In the genomic region with DNA sequence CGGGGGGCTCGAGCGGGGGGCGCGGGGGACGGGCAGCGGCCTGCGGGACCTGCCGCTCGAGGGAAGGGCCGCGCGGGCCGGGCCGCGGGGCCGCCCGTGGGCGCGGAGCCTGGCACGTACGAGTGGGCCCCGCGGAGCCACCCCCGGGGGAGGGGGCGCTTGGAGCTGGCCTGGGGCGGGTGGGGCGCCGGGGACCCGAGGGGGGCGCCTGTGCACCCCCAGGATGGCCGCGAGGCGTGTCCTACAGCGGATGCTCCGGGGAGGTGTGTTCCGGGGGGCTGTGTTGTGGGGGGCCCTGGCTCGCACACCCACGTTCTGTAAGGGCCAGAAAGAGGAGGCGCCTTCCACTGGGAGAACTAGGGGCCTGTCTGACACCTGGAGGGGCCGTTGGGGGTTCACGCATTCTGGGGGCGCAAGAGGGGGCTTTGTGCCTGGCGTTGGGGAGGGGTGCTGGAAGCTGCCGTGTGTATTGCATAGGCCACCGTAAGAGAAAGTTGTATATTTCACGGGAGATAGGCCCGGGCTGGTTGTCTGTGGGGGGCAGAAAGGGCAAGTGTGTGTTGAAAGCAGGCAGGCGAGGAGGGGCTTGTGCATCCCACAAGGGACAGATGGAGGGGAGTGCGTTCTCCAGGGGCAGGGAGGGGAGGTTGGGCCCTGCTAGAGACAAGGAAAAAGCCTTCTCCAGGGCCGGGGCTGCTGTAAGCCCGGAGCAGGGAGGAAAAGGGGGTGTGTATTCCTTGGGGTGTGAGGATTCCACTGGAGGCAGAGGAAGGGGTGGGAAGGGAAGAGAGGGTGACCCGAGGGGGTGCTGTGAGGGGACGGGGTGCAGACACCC, we compare ENCODE assay signal across 8 cellular contexts. TPM values are rescaled to one million over a fixed set of nuclear protein-coding genes. Genes with fewer than 3 reads are reported as not detected.
DNase-seq lines count a peak whose midpoint lies in the region; ATAC-seq, FAIRE-seq and TF ChIP-seq lines count a peak whose summit lies in the region.

No MANE protein-coding gene starts in this region.

- FAIRE-seq in kidney (lab: Jason Lieb, UNC) = no peak

- peak overlapping the region; percentile 65 to 77 for H3K4me3 ChIP-seq in kidney (ENCODE audit: low read length in 2 of 2)
- peak overlapping the region; percentile 83 for H3K4me3 ChIP-seq in thymus (ENCODE audit: low read length)

- peak overlapping the region; percentile 4 for H3K27ac Mint-ChIP-seq in activated naive CD4-positive, alpha-beta T cell treated with anti-CD3 and anti-CD28 coated beads, Interleukin-2, amount 50 U/mL, for 24 hours

- peak overlapping the region; percentile 69 for H3K4me3 Mint-ChIP-seq in activated naive CD4-positive, alpha-beta T cell treated with anti-CD3 and anti-CD28 coated beads, Interleukin-2, amount 50 U/mL, for 24 hours

- peaks cover 11% of the 10 kb centered on the region for H3K27me3 Mint-ChIP-seq in activated naive CD4-positive, alpha-beta T cell treated with anti-CD3 and anti-CD28 coated beads, Interleukin-2, amount 50 U/mL, for 24 hours

- peak; percentile 17 for ATAC-seq in HG03159 (IDR thresholded peaks at IDR 0.05; ENCODE audit: unreplicated experiment)

- H3K9me3 ChIP-seq in kidney (ENCODE audit: control insufficient read depth in 1 of 2, low read length in 2 of 2) (peaks cover 0 to 1% of the 10 kb centered on the region in 2 donors), thymus (ENCODE audit: control insufficient read depth) (no peaks in the 10 kb centered on the region)

- DNase-seq in NCI-H345 (lab: John Stamatoyannopoulos, UW) (peak; percentile 5), NCI-H345 treated with DMSO at 0.1 percent for 48 hours (lab: John Stamatoyannopoulos, UW; ENCODE audit: unreplicated experiment) (no peak), kidney (no peak), SHP77 (lab: John Stamatoyannopoulos, UW) (no peak)
- no peak for DNase-seq in activated effector memory CD4-positive, alpha-beta T cell treated with anti-CD3 and anti-CD28 coated beads, Interleukin-2, amount 50 U/mL, for 16 hours

- H3K36me3 ChIP-seq in kidney (ENCODE audit: control insufficient read depth in 1 of 2, insufficient read depth in 2 of 2, low read length in 2 of 2) = no peaks in the 10 kb centered on the region
- no peaks in the 10 kb centered on the region for H3K36me3 ChIP-seq in thymus (ENCODE audit: control insufficient read depth, insufficient read depth)

- H3K4me1 ChIP-seq in kidney (ENCODE audit: control insufficient read depth in 1 of 2, insufficient read depth in 1 of 2, low read depth in 1 of 2, low read length in 2 of 2) (peaks cover 4 to 6% of the 10 kb centered on the region in 2 donors), thymus (ENCODE audit: control insufficient read depth, insufficient read depth, low read length) (no peaks in the 10 kb centered on the region)

- WGBS in thymus = 4% methylated on average over 54 of the region's 54 CpGs

- peaks cover 6% of the 10 kb centered on the region for H3K4me1 Mint-ChIP-seq in activated naive CD4-positive, alpha-beta T cell treated with anti-CD3 and anti-CD28 coated beads, Interleukin-2, amount 50 U/mL, for 24 hours

- intact Hi-C loops in kidney (cut with DNase I) = no loop called here

- H3K36me3 Mint-ChIP-seq in activated naive CD4-positive, alpha-beta T cell treated with anti-CD3 and anti-CD28 coated beads, Interleukin-2, amount 50 U/mL, for 24 hours = no peaks in the 10 kb centered on the region

- peaks cover 30% of the 10 kb centered on the region for H3K27me3 ChIP-seq in thymus (ENCODE audit: control insufficient read depth, insufficient read depth)

- no peaks in the 10 kb centered on the region for H3K9me3 Mint-ChIP-seq in activated naive CD4-positive, alpha-beta T cell treated with anti-CD3 and anti-CD28 coated beads, Interleukin-2, amount 50 U/mL, for 24 hours

- no peak for TF ChIP-seq CTCF in kidney (IDR thresholded peaks at IDR 0.05; ENCODE audit: borderline replicate concordance, extremely low read depth, insufficient read depth)

- H3K9ac ChIP-seq in kidney (ENCODE audit: low read length in 2 of 2) = peak overlapping the region; percentile 11 to 70

- H3K27ac ChIP-seq in kidney (ENCODE audit: low read depth in 2 of 2, low read length in 2 of 2) (peak overlapping the region; percentile 71 to 86), thymus (ENCODE audit: low read depth) (no peak overlapping the region)

RNA-seq across cellular contexts. Expression of gene VPS37D, which starts 0.7 kb away (rescaled TPM):
- total RNA-seq in kidney = 13.2 TPM
- 19.3 TPM for polyA plus RNA-seq in kidney (ENCODE audit: insufficient read depth, low read depth, low replicate concordance)
- polyA plus RNA-seq in thymus = 2.7 TPM

RNA-seq across cellular contexts. Expression of gene DNAJC30, which starts 14.9 kb away (rescaled TPM):
- total RNA-seq in kidney = 15.0 TPM
- 28.6 TPM for polyA plus RNA-seq in kidney (ENCODE audit: insufficient read depth, low read depth, low replicate concordance)
- polyA plus RNA-seq in thymus = 8.0 TPM

RNA-seq across cellular contexts. Expression of gene BUD23, which starts 15.1 kb away (rescaled TPM):
- 61.0 TPM for total RNA-seq in kidney
- polyA plus RNA-seq in kidney (ENCODE audit: insufficient read depth, low read depth, low replicate concordance) (92.7 TPM), thymus (71.0 TPM)

RNA-seq across cellular contexts. Expression of gene MLXIPL, which starts 44.0 kb away (rescaled TPM):
- total RNA-seq in kidney = 26.2 TPM
- polyA plus RNA-seq in kidney (ENCODE audit: insufficient read depth, low read depth, low replicate concordance) = 27.9 TPM
- polyA plus RNA-seq in thymus = 25.3 TPM

RNA-seq across cellular contexts. Expression of gene STX1A, which starts 51.1 kb away (rescaled TPM):
- total RNA-seq in kidney = 7.4 TPM
- polyA plus RNA-seq in kidney (ENCODE audit: insufficient read depth, low read depth, low replicate concordance) (2.2 TPM), thymus (5.4 TPM)
